8 cellular contexts compared by ENCODE assay signal in the genomic region with DNA sequence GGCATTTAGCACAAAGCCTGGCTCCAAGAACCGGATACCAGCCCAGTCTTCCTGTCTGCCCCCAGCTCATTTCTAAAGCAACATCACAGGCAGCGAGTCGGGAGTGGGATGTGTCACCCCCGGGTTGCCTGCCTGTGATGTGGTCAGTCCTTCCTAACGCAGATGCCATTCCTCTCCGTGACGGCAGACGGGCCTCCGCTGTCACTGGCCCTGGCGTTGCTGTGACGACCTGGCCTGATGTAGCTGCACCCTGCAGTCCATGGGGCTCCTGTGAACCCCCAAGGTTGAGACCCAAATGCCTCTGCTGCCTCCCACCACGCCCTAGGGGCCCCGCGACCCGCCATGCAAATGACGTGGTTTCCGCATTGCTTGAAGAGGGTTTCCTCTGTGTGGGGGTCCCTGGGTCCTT. TPM values are rescaled to one million over a fixed set of nuclear protein-coding genes. Genes with fewer than 3 reads are reported as not detected.
DNase-seq lines count a peak whose midpoint lies in the region; ATAC-seq, FAIRE-seq and TF ChIP-seq lines count a peak whose summit lies in the region.

No MANE protein-coding gene starts in this region.

- H3K4me3 Mint-ChIP-seq in activated T-helper 17 cell treated with anti-CD3 and anti-CD28 coated beads, Interleukin-2, amount 50 U/mL, for 72 hours: peak overlapping the region; percentile 95

- intact Hi-C loops in kidney (cut with DNase I): no loop called here

- H3K27ac Mint-ChIP-seq in activated T-helper 17 cell treated with anti-CD3 and anti-CD28 coated beads, Interleukin-2, amount 50 U/mL, for 72 hours: peak overlapping the region; percentile 99

- H3K9me3 Mint-ChIP-seq in activated T-helper 17 cell treated with anti-CD3 and anti-CD28 coated beads, Interleukin-2, amount 50 U/mL, for 72 hours: no peaks in the 10 kb centered on the region

- H3K36me3 Mint-ChIP-seq in activated T-helper 17 cell treated with anti-CD3 and anti-CD28 coated beads, Interleukin-2, amount 50 U/mL, for 72 hours (ENCODE audit: low read depth): peaks cover 100% of the 10 kb centered on the region

- peak overlapping the region in 1 of 2 donors; percentile 53 for H3K27ac ChIP-seq in kidney (ENCODE audit: low read depth in 2 of 2, low read length in 2 of 2)

- peaks cover 60% of the 10 kb centered on the region for H3K4me1 Mint-ChIP-seq in activated T-helper 17 cell treated with anti-CD3 and anti-CD28 coated beads, Interleukin-2, amount 50 U/mL, for 72 hours

- H3K4me1 ChIP-seq in kidney (ENCODE audit: control insufficient read depth in 1 of 2, insufficient read depth in 1 of 2, low read depth in 1 of 2, low read length in 2 of 2): peaks cover 0 to 32% of the 10 kb centered on the region in 2 donors

- TF ChIP-seq CTCF in kidney epithelial cell (IDR thresholded peaks at IDR 0.05; ENCODE audit: insufficient read depth, low read length, poor library complexity, severe bottlenecking) (no peak), kidney (IDR thresholded peaks at IDR 0.05; ENCODE audit: borderline replicate concordance, extremely low read depth, insufficient read depth) (no peak)

- H3K4me3 ChIP-seq in kidney epithelial cell (ENCODE audit: low read depth, low read length) (no peak overlapping the region), kidney (ENCODE audit: low read length in 2 of 2) (no peak overlapping the region)

- H3K9ac ChIP-seq in kidney (ENCODE audit: low read length in 2 of 2): no peak overlapping the region

- H3K27me3 ChIP-seq in kidney epithelial cell (ENCODE audit: control insufficient read depth, insufficient read depth, low read length): peaks cover 14% of the 10 kb centered on the region

- peak; percentile 78 for ATAC-seq in activated T-helper 17 cell treated with anti-CD3 and anti-CD28 coated beads, Interleukin-2, amount 50 U/mL, for 72 hours (replicated peaks)
- ATAC-seq in GM19452 (IDR thresholded peaks at IDR 0.05; ENCODE audit: unreplicated experiment) (no peak), HG02973 (IDR thresholded peaks at IDR 0.05; ENCODE audit: unreplicated experiment) (no peak), HG03196 (IDR thresholded peaks at IDR 0.05; ENCODE audit: unreplicated experiment) (no peak)

- H3K9me3 ChIP-seq in kidney (ENCODE audit: control insufficient read depth in 1 of 2, low read length in 2 of 2): no peaks in the 10 kb centered on the region

- no peaks in the 10 kb centered on the region for H3K27me3 Mint-ChIP-seq in activated T-helper 17 cell treated with anti-CD3 and anti-CD28 coated beads, Interleukin-2, amount 50 U/mL, for 72 hours

- no peak for FAIRE-seq in kidney (lab: Jason Lieb, UNC)

- H3K36me3 ChIP-seq in kidney epithelial cell (ENCODE audit: control insufficient read depth, insufficient read depth, low read length) (no peaks in the 10 kb centered on the region), kidney (ENCODE audit: control insufficient read depth in 1 of 2, insufficient read depth in 2 of 2, low read length in 2 of 2) (no peaks in the 10 kb centered on the region)

- DNase-seq in NOMO-1 treated with dmso at 0.1 percent for 144 hours (lab: John Stamatoyannopoulos, UW; ENCODE audit: unreplicated experiment) (peak; percentile 13), kidney epithelial cell (ENCODE audit: low read depth) (peak; percentile 32), kidney (no peak)
- peak; percentile 63 to 79 for DNase-seq in stimulated activated CD8-positive, alpha-beta memory T cell treated with anti-CD3 and anti-CD28 coated beads, Interleukin-4, amount 100 ng/mL, for 4 hours (ENCODE audit: low read depth in 2 of 2, low spot score in 1 of 2)

RNA-seq across cellular contexts. Expression of a gene that starts 12.3 kb away (rescaled TPM):
- 100 to 1,000 TPM; 291 to 379 TPM for total RNA-seq in activated T-helper 17 cell treated with anti-CD3 and anti-CD28 coated beads, Interleukin-2, amount 50 U/mL, for 72 hours
- total RNA-seq in kidney epithelial cell (0.21 and 0.27 TPM in 2 replicates), kidney (47.1 TPM)
- polyA plus RNA-seq in kidney (ENCODE audit: insufficient read depth, low read depth, low replicate concordance): 7.7 TPM

RNA-seq across cellular contexts. Expression of a gene that starts 50.7 kb away (rescaled TPM):
- 10 to 100 TPM; 30.4 to 35.6 TPM for total RNA-seq in activated T-helper 17 cell treated with anti-CD3 and anti-CD28 coated beads, Interleukin-2, amount 50 U/mL, for 72 hours
- 22.2 and 24.0 TPM in 2 replicates for total RNA-seq in kidney epithelial cell
- 75.8 TPM for total RNA-seq in kidney
- polyA plus RNA-seq in kidney (ENCODE audit: insufficient read depth, low read depth, low replicate concordance): 19.4 TPM

Comparison
In these comparisons a context has a peak if more than half of its experiments do, and no peak if none do; other contexts are left out.
1. RNA of a gene that starts 12.3 kb away (total RNA-seq): 291 to 379 TPM in activated T-helper 17 cell treated with anti-CD3 and anti-CD28 coated beads, Interleukin-2, amount 50 U/mL, for 72 hours and 47.1 TPM in kidney (single experiment); 0.21 to 0.27 TPM in kidney epithelial cell; every median in the first group is over 10 times any median in the second.